ENCODE assay signal across 2 cellular contexts in the genomic region with DNA sequence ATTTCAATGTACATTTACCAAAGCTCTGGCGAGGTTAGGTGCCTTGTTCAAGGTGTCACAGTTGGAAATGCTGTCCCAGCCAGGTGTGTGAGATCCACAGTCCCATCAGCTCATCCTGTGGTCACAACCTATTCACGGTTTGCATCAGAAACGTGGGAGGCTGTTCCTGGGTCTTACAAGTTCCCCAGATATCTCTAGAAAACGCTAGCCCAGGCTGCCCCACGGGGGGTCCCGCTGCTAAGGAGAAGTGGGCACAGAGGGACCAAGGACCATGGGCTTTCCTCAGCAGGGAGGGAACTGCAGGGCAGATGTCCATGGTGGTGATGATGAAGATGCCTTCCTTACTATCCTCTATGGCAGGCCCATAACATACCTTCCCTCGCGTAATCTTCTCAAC.
TF ChIP-seq lines count a peak whose summit lies in the region.

No MANE protein-coding gene starts in this region.

TF ChIP-seq in GM12878, 131 proteins besides CTCF, POLR2A, EP300 and RAD21 (continued from another document):
- TF ChIP-seq ZBED1 (IDR thresholded peaks at IDR 0.05; ENCODE audit: borderline replicate concordance) (no peak), JUNB (IDR thresholded peaks at IDR 0.05) (0 out of 2 replicates have a peak, but pooled peaks have one; percentile 10), BHLHE40 (IDR thresholded peaks at IDR 0.05; ENCODE audit: borderline replicate concordance in 1 of 2, low read depth in 2 of 2, low read length in 1 of 2) (no peak), SUPT20H (IDR thresholded peaks at IDR 0.05; ENCODE audit: borderline replicate concordance, control insufficient read depth, low read depth, low read length) (no peak)
TF ChIP-seq in GM12878: peak in this region for 2.

TF ChIP-seq in liver, 16 proteins besides CTCF, POLR2A, EP300 and RAD21 (continued from another document):
- TF ChIP-seq ZBTB33 (IDR thresholded peaks at IDR 0.05) (no peak), ATF3 (IDR thresholded peaks at IDR 0.05) (no peak), TAF1 (conservative IDR thresholded peaks at IDR 0.05) (no peak), NR2F2 (IDR thresholded peaks at IDR 0.05) (no peak), RXRA (IDR thresholded peaks at IDR 0.05) (no peak), FOXA1 (IDR thresholded peaks at IDR 0.05) (no peak), SP1 (IDR thresholded peaks at IDR 0.05) (no peak), HNF4G (IDR thresholded peaks at IDR 0.05) (no peak), FOXA2 (IDR thresholded peaks at IDR 0.05) (no peak), JUND (IDR thresholded peaks at IDR 0.05) (no peak), GABPA (IDR thresholded peaks at IDR 0.05 in 1 of 2, conservative IDR thresholded peaks at IDR 0.05 in 1 of 2) (no peak)
- TF ChIP-seq, protein P1, sequence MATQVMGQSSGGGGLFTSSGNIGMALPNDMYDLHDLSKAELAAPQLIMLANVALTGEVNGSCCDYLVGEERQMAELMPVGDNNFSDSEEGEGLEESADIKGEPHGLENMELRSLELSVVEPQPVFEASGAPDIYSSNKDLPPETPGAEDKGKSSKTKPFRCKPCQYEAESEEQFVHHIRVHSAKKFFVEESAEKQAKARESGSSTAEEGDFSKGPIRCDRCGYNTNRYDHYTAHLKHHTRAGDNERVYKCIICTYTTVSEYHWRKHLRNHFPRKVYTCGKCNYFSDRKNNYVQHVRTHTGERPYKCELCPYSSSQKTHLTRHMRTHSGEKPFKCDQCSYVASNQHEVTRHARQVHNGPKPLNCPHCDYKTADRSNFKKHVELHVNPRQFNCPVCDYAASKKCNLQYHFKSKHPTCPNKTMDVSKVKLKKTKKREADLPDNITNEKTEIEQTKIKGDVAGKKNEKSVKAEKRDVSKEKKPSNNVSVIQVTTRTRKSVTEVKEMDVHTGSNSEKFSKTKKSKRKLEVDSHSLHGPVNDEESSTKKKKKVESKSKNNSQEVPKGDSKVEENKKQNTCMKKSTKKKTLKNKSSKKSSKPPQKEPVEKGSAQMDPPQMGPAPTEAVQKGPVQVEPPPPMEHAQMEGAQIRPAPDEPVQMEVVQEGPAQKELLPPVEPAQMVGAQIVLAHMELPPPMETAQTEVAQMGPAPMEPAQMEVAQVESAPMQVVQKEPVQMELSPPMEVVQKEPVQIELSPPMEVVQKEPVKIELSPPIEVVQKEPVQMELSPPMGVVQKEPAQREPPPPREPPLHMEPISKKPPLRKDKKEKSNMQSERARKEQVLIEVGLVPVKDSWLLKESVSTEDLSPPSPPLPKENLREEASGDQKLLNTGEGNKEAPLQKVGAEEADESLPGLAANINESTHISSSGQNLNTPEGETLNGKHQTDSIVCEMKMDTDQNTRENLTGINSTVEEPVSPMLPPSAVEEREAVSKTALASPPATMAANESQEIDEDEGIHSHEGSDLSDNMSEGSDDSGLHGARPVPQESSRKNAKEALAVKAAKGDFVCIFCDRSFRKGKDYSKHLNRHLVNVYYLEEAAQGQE (IDR thresholded peaks at IDR 0.05), result no peak
- TF ChIP-seq, protein P2, sequence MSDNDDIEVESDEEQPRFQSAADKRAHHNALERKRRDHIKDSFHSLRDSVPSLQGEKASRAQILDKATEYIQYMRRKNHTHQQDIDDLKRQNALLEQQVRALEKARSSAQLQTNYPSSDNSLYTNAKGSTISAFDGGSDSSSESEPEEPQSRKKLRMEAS (IDR thresholded peaks at IDR 0.05), result no peak
